In genomic region chr1:212600980-212601379, GRCh38 we compare ENCODE assay signal across 1 cellular context.
TF ChIP-seq lines count a peak whose summit lies in the region.

No MANE protein-coding gene starts in this region.

TF ChIP-seq in HEK293, 187 proteins besides CTCF, POLR2A, EP300 and RAD21 (continued from another document):
- TF ChIP-seq, protein P1, sequence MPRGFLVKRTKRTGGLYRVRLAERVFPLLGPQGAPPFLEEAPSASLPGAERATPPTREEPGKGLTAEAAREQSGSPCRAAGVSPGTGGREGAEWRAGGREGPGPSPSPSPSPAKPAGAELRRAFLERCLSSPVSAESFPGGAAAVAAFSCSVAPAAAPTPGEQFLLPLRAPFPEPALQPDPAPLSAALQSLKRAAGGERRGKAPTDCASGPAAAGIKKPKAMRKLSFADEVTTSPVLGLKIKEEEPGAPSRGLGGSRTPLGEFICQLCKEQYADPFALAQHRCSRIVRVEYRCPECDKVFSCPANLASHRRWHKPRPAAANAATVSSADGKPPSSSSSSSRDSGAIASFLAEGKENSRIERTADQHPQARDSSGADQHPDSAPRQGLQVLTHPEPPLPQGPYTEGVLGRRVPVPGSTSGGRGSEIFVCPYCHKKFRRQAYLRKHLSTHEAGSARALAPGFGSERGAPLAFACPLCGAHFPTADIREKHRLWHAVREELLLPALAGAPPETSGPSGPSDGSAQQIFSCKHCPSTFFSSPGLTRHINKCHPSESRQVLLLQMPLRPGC (tag by site-specific recombination; IDR thresholded peaks at IDR 0.05): no peak
- TF ChIP-seq SP3 (tag by site-specific recombination; IDR thresholded peaks at IDR 0.05) (no peak), ZNF600 (tag by site-specific recombination; IDR thresholded peaks at IDR 0.05) (no peak), PRDM1 (tag by site-specific recombination; IDR thresholded peaks at IDR 0.05) (no peak), ZNF239 (tag by site-specific recombination; IDR thresholded peaks at IDR 0.05) (no peak), ZNF48 (tag by site-specific recombination; IDR thresholded peaks at IDR 0.05) (no peak), ZNF629 (tag by site-specific recombination; IDR thresholded peaks at IDR 0.05) (peak; percentile 65), WT1 (tag by site-specific recombination; IDR thresholded peaks at IDR 0.05) (no peak), ZNF155 (tag by site-specific recombination; IDR thresholded peaks at IDR 0.05) (no peak), ZNF416 (tag by site-specific recombination; IDR thresholded peaks at IDR 0.05) (no peak), ZNF791 (tag by site-specific recombination; IDR thresholded peaks at IDR 0.05) (no peak), ZNF529 (tag by site-specific recombination; IDR thresholded peaks at IDR 0.05; ENCODE audit: insufficient replicate concordance) (no peak), ZNF133 (tag by site-specific recombination; IDR thresholded peaks at IDR 0.05) (no peak), ZNF544 (tag by site-specific recombination; IDR thresholded peaks at IDR 0.05) (no peak), ZNF654 (tag by site-specific recombination; IDR thresholded peaks at IDR 0.05; ENCODE audit: low read depth) (no peak), KLF17 (tag by site-specific recombination; IDR thresholded peaks at IDR 0.05) (no peak), ZNF112 (tag by site-specific recombination; IDR thresholded peaks at IDR 0.05) (no peak), ZNF211 (tag by site-specific recombination; IDR thresholded peaks at IDR 0.05; ENCODE audit: low read depth) (no peak)
- TF ChIP-seq, protein P2, sequence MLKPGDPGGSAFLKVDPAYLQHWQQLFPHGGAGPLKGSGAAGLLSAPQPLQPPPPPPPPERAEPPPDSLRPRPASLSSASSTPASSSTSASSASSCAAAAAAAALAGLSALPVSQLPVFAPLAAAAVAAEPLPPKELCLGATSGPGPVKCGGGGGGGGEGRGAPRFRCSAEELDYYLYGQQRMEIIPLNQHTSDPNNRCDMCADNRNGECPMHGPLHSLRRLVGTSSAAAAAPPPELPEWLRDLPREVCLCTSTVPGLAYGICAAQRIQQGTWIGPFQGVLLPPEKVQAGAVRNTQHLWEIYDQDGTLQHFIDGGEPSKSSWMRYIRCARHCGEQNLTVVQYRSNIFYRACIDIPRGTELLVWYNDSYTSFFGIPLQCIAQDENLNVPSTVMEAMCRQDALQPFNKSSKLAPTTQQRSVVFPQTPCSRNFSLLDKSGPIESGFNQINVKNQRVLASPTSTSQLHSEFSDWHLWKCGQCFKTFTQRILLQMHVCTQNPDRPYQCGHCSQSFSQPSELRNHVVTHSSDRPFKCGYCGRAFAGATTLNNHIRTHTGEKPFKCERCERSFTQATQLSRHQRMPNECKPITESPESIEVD (tag by site-specific recombination; IDR thresholded peaks at IDR 0.05): peak; percentile 83
- TF ChIP-seq, protein P3, sequence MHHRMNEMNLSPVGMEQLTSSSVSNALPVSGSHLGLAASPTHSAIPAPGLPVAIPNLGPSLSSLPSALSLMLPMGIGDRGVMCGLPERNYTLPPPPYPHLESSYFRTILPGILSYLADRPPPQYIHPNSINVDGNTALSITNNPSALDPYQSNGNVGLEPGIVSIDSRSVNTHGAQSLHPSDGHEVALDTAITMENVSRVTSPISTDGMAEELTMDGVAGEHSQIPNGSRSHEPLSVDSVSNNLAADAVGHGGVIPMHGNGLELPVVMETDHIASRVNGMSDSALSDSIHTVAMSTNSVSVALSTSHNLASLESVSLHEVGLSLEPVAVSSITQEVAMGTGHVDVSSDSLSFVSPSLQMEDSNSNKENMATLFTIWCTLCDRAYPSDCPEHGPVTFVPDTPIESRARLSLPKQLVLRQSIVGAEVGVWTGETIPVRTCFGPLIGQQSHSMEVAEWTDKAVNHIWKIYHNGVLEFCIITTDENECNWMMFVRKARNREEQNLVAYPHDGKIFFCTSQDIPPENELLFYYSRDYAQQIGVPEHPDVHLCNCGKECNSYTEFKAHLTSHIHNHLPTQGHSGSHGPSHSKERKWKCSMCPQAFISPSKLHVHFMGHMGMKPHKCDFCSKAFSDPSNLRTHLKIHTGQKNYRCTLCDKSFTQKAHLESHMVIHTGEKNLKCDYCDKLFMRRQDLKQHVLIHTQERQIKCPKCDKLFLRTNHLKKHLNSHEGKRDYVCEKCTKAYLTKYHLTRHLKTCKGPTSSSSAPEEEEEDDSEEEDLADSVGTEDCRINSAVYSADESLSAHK (tag by site-specific recombination; IDR thresholded peaks at IDR 0.05): no peak
- TF ChIP-seq, protein P4, sequence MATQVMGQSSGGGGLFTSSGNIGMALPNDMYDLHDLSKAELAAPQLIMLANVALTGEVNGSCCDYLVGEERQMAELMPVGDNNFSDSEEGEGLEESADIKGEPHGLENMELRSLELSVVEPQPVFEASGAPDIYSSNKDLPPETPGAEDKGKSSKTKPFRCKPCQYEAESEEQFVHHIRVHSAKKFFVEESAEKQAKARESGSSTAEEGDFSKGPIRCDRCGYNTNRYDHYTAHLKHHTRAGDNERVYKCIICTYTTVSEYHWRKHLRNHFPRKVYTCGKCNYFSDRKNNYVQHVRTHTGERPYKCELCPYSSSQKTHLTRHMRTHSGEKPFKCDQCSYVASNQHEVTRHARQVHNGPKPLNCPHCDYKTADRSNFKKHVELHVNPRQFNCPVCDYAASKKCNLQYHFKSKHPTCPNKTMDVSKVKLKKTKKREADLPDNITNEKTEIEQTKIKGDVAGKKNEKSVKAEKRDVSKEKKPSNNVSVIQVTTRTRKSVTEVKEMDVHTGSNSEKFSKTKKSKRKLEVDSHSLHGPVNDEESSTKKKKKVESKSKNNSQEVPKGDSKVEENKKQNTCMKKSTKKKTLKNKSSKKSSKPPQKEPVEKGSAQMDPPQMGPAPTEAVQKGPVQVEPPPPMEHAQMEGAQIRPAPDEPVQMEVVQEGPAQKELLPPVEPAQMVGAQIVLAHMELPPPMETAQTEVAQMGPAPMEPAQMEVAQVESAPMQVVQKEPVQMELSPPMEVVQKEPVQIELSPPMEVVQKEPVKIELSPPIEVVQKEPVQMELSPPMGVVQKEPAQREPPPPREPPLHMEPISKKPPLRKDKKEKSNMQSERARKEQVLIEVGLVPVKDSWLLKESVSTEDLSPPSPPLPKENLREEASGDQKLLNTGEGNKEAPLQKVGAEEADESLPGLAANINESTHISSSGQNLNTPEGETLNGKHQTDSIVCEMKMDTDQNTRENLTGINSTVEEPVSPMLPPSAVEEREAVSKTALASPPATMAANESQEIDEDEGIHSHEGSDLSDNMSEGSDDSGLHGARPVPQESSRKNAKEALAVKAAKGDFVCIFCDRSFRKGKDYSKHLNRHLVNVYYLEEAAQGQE (tag by site-specific recombination; IDR thresholded peaks at IDR 0.05): no peak
- TF ChIP-seq, protein P5, sequence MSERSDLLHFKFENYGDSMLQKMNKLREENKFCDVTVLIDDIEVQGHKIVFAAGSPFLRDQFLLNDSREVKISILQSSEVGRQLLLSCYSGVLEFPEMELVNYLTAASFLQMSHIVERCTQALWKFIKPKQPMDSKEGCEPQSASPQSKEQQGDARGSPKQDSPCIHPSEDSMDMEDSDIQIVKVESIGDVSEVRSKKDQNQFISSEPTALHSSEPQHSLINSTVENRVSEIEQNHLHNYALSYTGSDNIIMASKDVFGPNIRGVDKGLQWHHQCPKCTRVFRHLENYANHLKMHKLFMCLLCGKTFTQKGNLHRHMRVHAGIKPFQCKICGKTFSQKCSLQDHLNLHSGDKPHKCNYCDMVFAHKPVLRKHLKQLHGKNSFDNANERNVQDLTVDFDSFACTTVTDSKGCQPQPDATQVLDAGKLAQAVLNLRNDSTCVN (tag by site-specific recombination; optimal IDR thresholded peaks at IDR 0.05): no peak
- TF ChIP-seq, protein P6, sequence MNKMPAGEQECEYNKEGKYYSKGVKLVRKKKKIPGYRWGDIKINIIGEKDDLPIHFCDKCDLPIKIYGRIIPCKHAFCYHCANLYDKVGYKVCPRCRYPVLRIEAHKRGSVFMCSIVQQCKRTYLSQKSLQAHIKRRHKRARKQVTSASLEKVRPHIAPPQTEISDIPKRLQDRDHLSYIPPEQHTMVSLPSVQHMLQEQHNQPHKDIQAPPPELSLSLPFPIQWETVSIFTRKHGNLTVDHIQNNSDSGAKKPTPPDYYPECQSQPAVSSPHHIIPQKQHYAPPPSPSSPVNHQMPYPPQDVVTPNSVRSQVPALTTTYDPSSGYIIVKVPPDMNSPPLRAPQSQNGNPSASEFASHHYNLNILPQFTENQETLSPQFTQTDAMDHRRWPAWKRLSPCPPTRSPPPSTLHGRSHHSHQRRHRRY (tag by site-specific recombination; IDR thresholded peaks at IDR 0.05): no peak
